Comparison of ENCODE assay signal across 1 cellular context in the genomic region with DNA sequence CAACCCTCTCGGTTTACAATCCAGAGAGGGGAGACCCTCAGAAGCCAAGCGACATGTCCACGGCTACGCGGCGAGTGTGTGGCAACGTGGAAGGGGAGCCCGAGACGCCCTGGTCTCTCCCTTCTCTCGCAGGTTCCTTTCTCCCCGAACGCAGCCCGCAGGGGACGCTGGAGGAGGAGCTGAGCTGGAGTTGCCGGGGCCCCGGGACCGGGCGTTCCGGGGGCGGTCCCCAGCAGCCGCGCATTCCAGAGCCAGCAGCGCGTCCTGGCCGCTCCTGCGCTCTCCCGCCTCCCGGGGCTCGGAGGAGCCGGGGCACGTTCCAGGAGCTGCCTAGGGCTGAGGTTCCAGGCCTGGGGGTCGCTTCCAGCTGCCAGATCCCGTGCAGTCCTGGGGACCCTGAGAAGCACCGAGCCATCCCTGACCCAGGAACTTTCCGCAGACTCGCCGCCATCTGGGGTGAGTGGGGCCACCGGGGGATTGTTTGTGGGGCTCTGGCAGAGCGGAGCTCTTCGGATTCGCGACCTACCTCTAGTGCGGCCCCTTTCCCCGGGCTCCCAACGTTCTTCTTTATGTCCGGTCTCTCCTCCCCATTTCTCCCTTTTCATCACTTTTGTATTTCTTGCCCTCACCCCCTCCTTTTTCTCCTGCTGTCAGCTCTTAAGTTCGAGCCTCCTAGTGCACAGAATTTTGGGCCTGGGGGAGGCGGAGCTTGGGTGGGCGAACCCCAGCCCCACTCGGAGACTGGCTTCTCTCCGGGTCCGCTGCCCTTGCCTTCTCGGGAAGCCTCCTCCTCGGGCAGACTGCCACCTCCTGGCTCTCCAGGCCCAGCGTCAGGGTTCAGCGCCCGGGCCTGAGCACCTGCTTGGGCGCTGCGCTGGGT.
TF ChIP-seq lines count a peak whose summit lies in the region.

A gene with protein sequence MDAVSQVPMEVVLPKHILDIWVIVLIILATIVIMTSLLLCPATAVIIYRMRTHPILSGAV (plus strand): TSS at position 241 of the 880 bp plus-strand sequence. CDS start 16,684 bp downstream, outside the sequence.

TF ChIP-seq in WTC11, 78 proteins besides CTCF, POLR2A, EP300 and RAD21 (continued from another document):
- TF ChIP-seq, protein P1, sequence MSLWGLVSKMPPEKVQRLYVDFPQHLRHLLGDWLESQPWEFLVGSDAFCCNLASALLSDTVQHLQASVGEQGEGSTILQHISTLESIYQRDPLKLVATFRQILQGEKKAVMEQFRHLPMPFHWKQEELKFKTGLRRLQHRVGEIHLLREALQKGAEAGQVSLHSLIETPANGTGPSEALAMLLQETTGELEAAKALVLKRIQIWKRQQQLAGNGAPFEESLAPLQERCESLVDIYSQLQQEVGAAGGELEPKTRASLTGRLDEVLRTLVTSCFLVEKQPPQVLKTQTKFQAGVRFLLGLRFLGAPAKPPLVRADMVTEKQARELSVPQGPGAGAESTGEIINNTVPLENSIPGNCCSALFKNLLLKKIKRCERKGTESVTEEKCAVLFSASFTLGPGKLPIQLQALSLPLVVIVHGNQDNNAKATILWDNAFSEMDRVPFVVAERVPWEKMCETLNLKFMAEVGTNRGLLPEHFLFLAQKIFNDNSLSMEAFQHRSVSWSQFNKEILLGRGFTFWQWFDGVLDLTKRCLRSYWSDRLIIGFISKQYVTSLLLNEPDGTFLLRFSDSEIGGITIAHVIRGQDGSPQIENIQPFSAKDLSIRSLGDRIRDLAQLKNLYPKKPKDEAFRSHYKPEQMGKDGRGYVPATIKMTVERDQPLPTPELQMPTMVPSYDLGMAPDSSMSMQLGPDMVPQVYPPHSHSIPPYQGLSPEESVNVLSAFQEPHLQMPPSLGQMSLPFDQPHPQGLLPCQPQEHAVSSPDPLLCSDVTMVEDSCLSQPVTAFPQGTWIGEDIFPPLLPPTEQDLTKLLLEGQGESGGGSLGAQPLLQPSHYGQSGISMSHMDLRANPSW (CRISPR knock-in tag; conservative IDR thresholded peaks at IDR 0.05; ENCODE audit: low read depth) = no peak
- TF ChIP-seq NFE2L1 (CRISPR knock-in tag; IDR thresholded peaks at IDR 0.05) (0 out of 2 replicates have a peak, but pooled peaks have one; percentile 16), MYBL2 (CRISPR knock-in tag; IDR thresholded peaks at IDR 0.05) (no peak)
